In genomic region chr6:33974471-33974870, GRCh38 we compare ENCODE assay signal across 15 cellular contexts.
DNase-seq lines count a peak whose midpoint lies in the region; ATAC-seq and TF ChIP-seq lines count a peak whose summit lies in the region.
"Had no signal": no experiment of that assay in that cellular context is flagged by ENCODE, and none has a peak within 500 bp of the region (broad histone marks: within the 10 kb centered on the region; RNA-seq: fewer than 3 reads in every experiment).

No MANE protein-coding gene starts in this region.

- peaks cover 57% of the 10 kb centered on the region for H3K27me3 Mint-ChIP-seq in osteocyte (ENCODE audit: unreplicated experiment)

- H3K4me3 Mint-ChIP-seq in osteocyte (ENCODE audit: unreplicated experiment): no peak overlapping the region
- H3K4me3 Mint-ChIP-seq: CD8-positive, alpha-beta memory T cell had no signal

- DNase-seq in AG20443 (ENCODE audit: low spot score): peak; percentile 4
- DNase-seq in H7: peak; percentile 72
- peak; percentile 29 for DNase-seq in ecto neural progenitor cell (ENCODE audit: low spot score)
- peak; percentile 57 for DNase-seq in osteocyte (ENCODE audit: extremely low spot score, unreplicated experiment)
- no peak for DNase-seq in NCI-H446 (lab: John Stamatoyannopoulos, UW)
- DNase-seq: ACHN, KG1, NCI-H1048, NCI-H774, Right ventricle myocardium superior had no signal

- ATAC-seq in HG03196 (IDR thresholded peaks at IDR 0.05; ENCODE audit: unreplicated experiment) (no peak), HG02970 (IDR thresholded peaks at IDR 0.05; ENCODE audit: low FRiP score, unreplicated experiment) (no peak), GM18867 (IDR thresholded peaks at IDR 0.05; ENCODE audit: unreplicated experiment) (no peak)
- ATAC-seq: HCT116 had no signal

- H3K4me1 Mint-ChIP-seq in osteocyte (ENCODE audit: unreplicated experiment): no peaks in the 10 kb centered on the region

- no peak overlapping the region for H3K4me3 ChIP-seq in H7 (ENCODE audit: insufficient read depth, low read depth, low read length)

- peaks cover 2% of the 10 kb centered on the region for H3K36me3 Mint-ChIP-seq in osteocyte (ENCODE audit: unreplicated experiment)
- H3K36me3 Mint-ChIP-seq: CD8-positive, alpha-beta memory T cell had no signal

- H3K27me3 ChIP-seq in H7 (ENCODE audit: control insufficient read depth, insufficient read depth, low read length): peaks cover 19% of the 10 kb centered on the region

- H3K9me3 Mint-ChIP-seq in osteocyte (ENCODE audit: unreplicated experiment): peaks cover 8% of the 10 kb centered on the region

- H3K27ac Mint-ChIP-seq in osteocyte (ENCODE audit: unreplicated experiment): no peak overlapping the region
- H3K27ac Mint-ChIP-seq: CD8-positive, alpha-beta memory T cell had no signal

- no peak for TF ChIP-seq CTCF in osteocyte (IDR thresholded peaks at IDR 0.05)

- H3K36me3 ChIP-seq in H7 (replicated peaks; ENCODE audit: control insufficient read depth, insufficient read depth, low read length): no peaks in the 10 kb centered on the region

Comparison
In these comparisons a context has a peak if more than half of its experiments do, and no peak if none do; other contexts are left out.
1. DNase-seq: peak in AG20443 (single experiment), H7 (single experiment), ecto neural progenitor cell (single experiment) and osteocyte (single experiment); none in NCI-H446 (0 of 2).